In genomic region chr10:43961523-43962345, GRCh38 we compare ENCODE assay signal across 18 cellular contexts.
DNase-seq lines count a peak whose midpoint lies in the region; ATAC-seq, FAIRE-seq and TF ChIP-seq lines count a peak whose summit lies in the region.
"Had no signal": no experiment of that assay in that cellular context is flagged by ENCODE, and none has a peak within 500 bp of the region (broad histone marks: within the 10 kb centered on the region; RNA-seq: fewer than 3 reads in every experiment).

No MANE protein-coding gene starts in this region.

- H3K79me2 ChIP-seq in H1 (ENCODE audit: control insufficient read depth in 1 of 2, insufficient read depth in 2 of 2, low read length in 2 of 2) (no peaks in the 10 kb centered on the region), HepG2 (ENCODE audit: insufficient read depth, low read length) (no peaks in the 10 kb centered on the region)

- H2AFZ ChIP-seq in H1 (ENCODE audit: low read length) (no peak overlapping the region), HepG2 (ENCODE audit: low read length) (no peak overlapping the region)

- no peak overlapping the region for H2AK5ac ChIP-seq in H1 (ENCODE audit: low read depth, low read length)

- no peaks in the 10 kb centered on the region for H3K23me2 ChIP-seq in H1 (ENCODE audit: low read depth, low read length)

- no peak overlapping the region for H3K23ac ChIP-seq in H1 (ENCODE audit: insufficient read length)

- peak; percentile 34 for DNase-seq in activated CD8-positive, alpha-beta memory T cell treated with anti-CD3 and anti-CD28 coated beads, Interleukin-2, amount 10 ng/mL, durations not matched to agents 7 days and 5 days
- DNase-seq in H1 (ENCODE audit: low read depth in 1 of 2, low spot score in 2 of 2) (peak in 1 of 2 experiments; percentile 22), HepG2 (ENCODE audit: low spot score) (no peak), MV-4-11 (lab: John Stamatoyannopoulos, UW) (no peak), immature natural killer cell (no peak)
- DNase-seq: activated CD4-positive, CD25-positive, alpha-beta regulatory T cell; activated naive CD4-positive, alpha-beta T cell treated with anti-CD3 and anti-CD28 coated beads for 36 hours; COR-L47; glutamatergic neuron; mucosa of descending colon; NCI-H1930; SHP77 treated with DMSO at 0.1 percent for 48 hours had no signal

- no peaks in the 10 kb centered on the region for H3K27me3 ChIP-seq in H1 (replicated peaks in 1 of 4; ENCODE audit: control insufficient read depth in 3 of 4, extremely low read depth in 1 of 4, insufficient read depth in 3 of 4, low read length in 3 of 4)
- H3K27me3 ChIP-seq in HepG2 (ENCODE audit: control insufficient read depth in 1 of 2, insufficient read depth in 2 of 2, low read length in 2 of 2), result peaks cover 0 to 15% of the 10 kb centered on the region in 2 experiments; a peak in 4 of 5 replicates
- peaks cover 0 to 3% (median 0%) of the 10 kb centered on the region in 3 donors for H3K27me3 ChIP-seq in skeletal muscle tissue (ENCODE audit: control insufficient read depth in 3 of 3, insufficient read depth in 3 of 3, low read length in 3 of 3)
- H3K27me3 ChIP-seq: breast epithelium, suprapubic skin had no signal

- no peak overlapping the region for H2BK5ac ChIP-seq in H1 (ENCODE audit: low read depth, low read length)

- H3K4me3 ChIP-seq in H1 (ENCODE audit: extremely low read depth in 1 of 4, insufficient read depth in 2 of 4, low read depth in 3 of 4, low read length in 4 of 4) (no peak overlapping the region), HepG2 (replicated peaks in 1 of 3; ENCODE audit: insufficient read depth in 1 of 3, low read depth in 2 of 3, low read length in 3 of 3) (no peak overlapping the region), skeletal muscle tissue (ENCODE audit: low read length in 3 of 3) (no peak overlapping the region)
- H3K4me3 ChIP-seq: breast epithelium, mucosa of descending colon, skin epidermis, suprapubic skin had no signal

- H4K5ac ChIP-seq in H1 (ENCODE audit: insufficient read length, low read depth, low read length), result no peak overlapping the region

- no peak overlapping the region for H3K56ac ChIP-seq in H1 (replicated peaks; ENCODE audit: insufficient read length, low read depth, low read length)

- intact Hi-C loops in HepG2 (cut with micrococcal nuclease; ENCODE audit: unreplicated experiment), result no loop called here

- no TSS peak for BruUV-seq in HepG2 (replicated peaks; lab: Mats Ljungman, UMichigan)

- no peaks in the 10 kb centered on the region for H3K9me3 Mint-ChIP-seq in activated CD8-positive, alpha-beta memory T cell treated with anti-CD3 and anti-CD28 coated beads, Interleukin-2, amount 10 ng/mL, durations not matched to agents 7 days and 5 days (ENCODE audit: low read depth)
- H3K9me3 Mint-ChIP-seq in immature natural killer cell, result no peaks in the 10 kb centered on the region
- H3K9me3 Mint-ChIP-seq: activated naive CD4-positive, alpha-beta T cell treated with anti-CD3 and anti-CD28 coated beads for 36 hours; T-helper 1 cell treated with Interleukin-12 subunit alpha and Interleukin-12 subunit beta and Interleukin-4 antibody, amounts not matched to agents 30 μg/mL and 1 μg/mL, for 36 hours had no signal

- WGBS in H1 (ENCODE audit: extremely low coverage in 1 of 2, insufficient coverage in 1 of 2, insufficient read length in 1 of 2, insufficient replicate concordance in 2 of 2, low coverage in 1 of 2, low lambda C conversion rate in 2 of 2, missing lambda C conversion rate in 1 of 2), 2 experiments, result 96% methylated on average over 15 of the region's 15 CpGs; no CpG with 5 or more reads in 1 of the 2 experiments
- 46% methylated on average over 14 of the region's 15 CpGs for WGBS in HepG2 (ENCODE audit: low lambda C conversion rate)

- H2BK20ac ChIP-seq in H1 (ENCODE audit: low read length), result no peak overlapping the region

- H3K36me3 ChIP-seq in H1 (ENCODE audit: control insufficient read depth in 2 of 4, insufficient read depth in 4 of 4, low read length in 3 of 4) (no peaks in the 10 kb centered on the region), HepG2 (replicated peaks in 1 of 2; ENCODE audit: control insufficient read depth in 1 of 2, insufficient read depth in 2 of 2, low read length in 2 of 2) (no peaks in the 10 kb centered on the region), skeletal muscle tissue (ENCODE audit: control insufficient read depth in 3 of 3, insufficient read depth in 3 of 3, low read length in 3 of 3) (no peaks in the 10 kb centered on the region)
- H3K36me3 ChIP-seq: breast epithelium, suprapubic skin had no signal

- H2BK120ac ChIP-seq in H1 (replicated peaks; ENCODE audit: low read depth, low read length), result no peak overlapping the region

- TF ChIP-seq RAD21 in H1 (IDR thresholded peaks at IDR 0.05 in 1 of 2, conservative IDR thresholded peaks at IDR 0.05 in 1 of 2; ENCODE audit: low read depth in 2 of 2, low read length in 2 of 2) (no peak), HepG2 (CRISPR knock-in tag; IDR thresholded peaks at IDR 0.05) (no peak)

- peaks cover 7% of the 10 kb centered on the region for H3K4me1 Mint-ChIP-seq in activated CD8-positive, alpha-beta memory T cell treated with anti-CD3 and anti-CD28 coated beads, Interleukin-2, amount 10 ng/mL, durations not matched to agents 7 days and 5 days
- peaks cover 6 to 17% of the 10 kb centered on the region in 2 donors for H3K4me1 Mint-ChIP-seq in immature natural killer cell

- H3K4me2 ChIP-seq in H1 (ENCODE audit: insufficient read depth in 1 of 2, low read depth in 2 of 2, low read length in 2 of 2) (no peak overlapping the region), HepG2 (ENCODE audit: low read depth, low read length) (no peak overlapping the region)

- H3K27me3 Mint-ChIP-seq in activated CD8-positive, alpha-beta memory T cell treated with anti-CD3 and anti-CD28 coated beads, Interleukin-2, amount 10 ng/mL, durations not matched to agents 7 days and 5 days, result peaks cover 24% of the 10 kb centered on the region
- peaks cover 2 to 17% (median 4%) of the 10 kb centered on the region in 3 donors for H3K27me3 Mint-ChIP-seq in immature natural killer cell (ENCODE audit: low read depth in 3 of 3)

- H3K4me1 ChIP-seq in H1 (replicated peaks in 1 of 4; ENCODE audit: control insufficient read depth in 3 of 4, insufficient read depth in 4 of 4, low read length in 3 of 4), result no peaks in the 10 kb centered on the region
- H3K4me1 ChIP-seq in HepG2 (ENCODE audit: insufficient read depth, low read length), result no peaks in the 10 kb centered on the region
- peaks cover 20 to 25% (median 20%) of the 10 kb centered on the region in 3 donors for H3K4me1 ChIP-seq in skeletal muscle tissue (ENCODE audit: control insufficient read depth in 3 of 3, insufficient read depth in 3 of 3, low read length in 3 of 3)
- H3K4me1 ChIP-seq: breast epithelium had no signal

- FAIRE-seq in H1 (lab: Jason Lieb, UNC) (no peak), HepG2 (lab: Jason Lieb, UNC) (no peak)

- TF ChIP-seq CTCF in H1 (IDR thresholded peaks at IDR 0.05; ENCODE audit: control extremely low read depth in 1 of 3, insufficient read depth in 1 of 3, low read depth in 1 of 3, low read length in 3 of 3) (no peak), HepG2 (CRISPR knock-in tag; IDR thresholded peaks at IDR 0.05) (no peak)

- H3K9ac ChIP-seq in H1 (replicated peaks in 1 of 4; ENCODE audit: extremely low read depth in 1 of 4, low read depth in 3 of 4, low read length in 3 of 4) (no peak overlapping the region), HepG2 (ENCODE audit: insufficient read depth, low read depth, low read length) (no peak overlapping the region), skeletal muscle tissue (ENCODE audit: low read depth in 1 of 3, low read length in 3 of 3) (no peak overlapping the region)

- no peak overlapping the region for H3K27ac ChIP-seq in H1 (ENCODE audit: low read depth, low read length)
- H3K27ac ChIP-seq in HepG2 (ENCODE audit: extremely low read length, insufficient read depth, low read length), result no peak overlapping the region
- peak overlapping the region; percentile 56 for H3K27ac ChIP-seq in skeletal muscle tissue (ENCODE audit: low read depth, low read length)
- H3K27ac ChIP-seq: breast epithelium, skin epidermis, suprapubic skin had no signal

- H3K79me1 ChIP-seq in H1 (ENCODE audit: low read depth, low read length), result no peaks in the 10 kb centered on the region

- POLR2A ChIA-PET in H1 (lab: Charles Lee; ENCODE audit: partially characterized antibody) (no interaction called here), HepG2 (lab: Yijun Ruan, JAX) (no interaction called here)

- H3K18ac ChIP-seq in H1 (ENCODE audit: extremely low read depth, low read length), result no peak overlapping the region

- CTCF ChIA-PET in activated CD8-positive, alpha-beta memory T cell treated with anti-CD3 and anti-CD28 coated beads, Interleukin-2, amount 10 ng/mL, durations not matched to agents 7 days and 5 days (lab: Charles Lee), result interaction anchor here (0.6 kb wide), 1 partner anchor 10 kb away, joined by 3 read pairs; no protein-coding TSS in a partner anchor
- CTCF ChIA-PET in H1 (lab: Charles Lee; ENCODE audit: partially characterized antibody), result no interaction called here
- CTCF ChIA-PET in HepG2 (lab: Yijun Ruan, JAX; ENCODE audit: low intra/inter-chr PET ratio, low total read pairs), result no interaction called here

- in situ Hi-C loops in HepG2 (cut with HindIII; ENCODE audit: extremely low pct_ligation_motif_present, low pct_unique_long_range_greater_than_20kb), result no loop called here

- no peak for ATAC-seq in activated CD8-positive, alpha-beta memory T cell treated with anti-CD3 and anti-CD28 coated beads, Interleukin-2, amount 10 ng/mL, durations not matched to agents 7 days and 5 days
- ATAC-seq in HepG2 (no peak), HG03457 (IDR thresholded peaks at IDR 0.05; ENCODE audit: unreplicated experiment) (no peak)

- no peak overlapping the region for H4K91ac ChIP-seq in H1 (replicated peaks; ENCODE audit: insufficient read length, low read length)

- no peak overlapping the region for H2BK12ac ChIP-seq in H1 (ENCODE audit: low read depth, low read length)

- H3K9me3 ChIP-seq in H1 (ENCODE audit: insufficient read depth in 2 of 2, low read depth in 1 of 2, low read length in 1 of 2) (no peaks in the 10 kb centered on the region), HepG2 (ENCODE audit: low read length) (no peaks in the 10 kb centered on the region), skeletal muscle tissue (ENCODE audit: control insufficient read depth in 3 of 3, low read length in 3 of 3) (no peaks in the 10 kb centered on the region)
- H3K9me3 ChIP-seq: breast epithelium, mucosa of descending colon, suprapubic skin had no signal

- no peak overlapping the region for H3K14ac ChIP-seq in H1 (ENCODE audit: insufficient read length)

- H3K4ac ChIP-seq in H1 (replicated peaks; ENCODE audit: insufficient read length, low read depth, low read length), result no peak overlapping the region

- no peak overlapping the region for H3K27ac Mint-ChIP-seq in activated CD8-positive, alpha-beta memory T cell treated with anti-CD3 and anti-CD28 coated beads, Interleukin-2, amount 10 ng/mL, durations not matched to agents 7 days and 5 days
- H3K27ac Mint-ChIP-seq in immature natural killer cell, result no peak overlapping the region
- H3K27ac Mint-ChIP-seq: activated naive CD4-positive, alpha-beta T cell treated with anti-CD3 and anti-CD28 coated beads for 36 hours; T-helper 1 cell treated with Interleukin-12 subunit alpha and Interleukin-12 subunit beta and Interleukin-4 antibody, amounts not matched to agents 30 μg/mL and 1 μg/mL, for 36 hours had no signal

- no peaks in the 10 kb centered on the region for H4K20me1 ChIP-seq in H1 (replicated peaks in 1 of 2; ENCODE audit: control insufficient read depth in 1 of 2, insufficient read depth in 2 of 2, low read length in 2 of 2)
- no peaks in the 10 kb centered on the region for H4K20me1 ChIP-seq in HepG2 (ENCODE audit: insufficient read depth, low read length)

- peak overlapping the region; percentile 53; the same call in 1 of the 2 replicates for H4K8ac ChIP-seq in H1 (ENCODE audit: extremely low read depth, insufficient read depth, low read length)

- TF ChIP-seq EP300 in H1 (IDR thresholded peaks at IDR 0.05; ENCODE audit: borderline replicate concordance in 1 of 2, low read depth in 2 of 2, low read length in 2 of 2), result no peak
- no peak for TF ChIP-seq EP300 in HepG2 (IDR thresholded peaks at IDR 0.05; ENCODE audit: low read depth in 2 of 2, low read length in 2 of 2)
- no peak for TF ChIP-seq EP300 in HepG2 (CRISPR knock-in tag; IDR thresholded peaks at IDR 0.05; ENCODE audit: borderline replicate concordance)

- no peaks in the 10 kb centered on the region for H3K36me3 Mint-ChIP-seq in activated CD8-positive, alpha-beta memory T cell treated with anti-CD3 and anti-CD28 coated beads, Interleukin-2, amount 10 ng/mL, durations not matched to agents 7 days and 5 days
- H3K36me3 Mint-ChIP-seq in immature natural killer cell, result peaks cover 0 to 4% (median 0%) of the 10 kb centered on the region in 3 donors

- no peak overlapping the region for H2BK15ac ChIP-seq in H1 (ENCODE audit: low read length)

- TF ChIP-seq POLR2A in H1 (IDR thresholded peaks at IDR 0.05; ENCODE audit: control extremely low read depth in 1 of 2, low read depth in 2 of 2, low read length in 2 of 2) (no peak), HepG2 (IDR thresholded peaks at IDR 0.05; ENCODE audit: insufficient read depth in 1 of 2, low read depth in 2 of 2, low read length in 2 of 2) (no peak)

- H3K4me3 Mint-ChIP-seq in activated CD8-positive, alpha-beta memory T cell treated with anti-CD3 and anti-CD28 coated beads, Interleukin-2, amount 10 ng/mL, durations not matched to agents 7 days and 5 days, result no peak overlapping the region
- no peak overlapping the region for H3K4me3 Mint-ChIP-seq in immature natural killer cell
- H3K4me3 Mint-ChIP-seq: activated naive CD4-positive, alpha-beta T cell treated with anti-CD3 and anti-CD28 coated beads for 36 hours; T-helper 1 cell treated with Interleukin-12 subunit alpha and Interleukin-12 subunit beta and Interleukin-4 antibody, amounts not matched to agents 30 μg/mL and 1 μg/mL, for 36 hours had no signal
